1 cellular context compared by ENCODE assay signal in genomic region chr7:155807805-155808550, GRCh38.
TF ChIP-seq lines count a peak whose summit lies in the region.

No MANE protein-coding gene starts in this region.

TF ChIP-seq in HepG2, 621 proteins besides CTCF, POLR2A, EP300 and RAD21 (continued from another document and continues in another):
- TF ChIP-seq, protein P1, sequence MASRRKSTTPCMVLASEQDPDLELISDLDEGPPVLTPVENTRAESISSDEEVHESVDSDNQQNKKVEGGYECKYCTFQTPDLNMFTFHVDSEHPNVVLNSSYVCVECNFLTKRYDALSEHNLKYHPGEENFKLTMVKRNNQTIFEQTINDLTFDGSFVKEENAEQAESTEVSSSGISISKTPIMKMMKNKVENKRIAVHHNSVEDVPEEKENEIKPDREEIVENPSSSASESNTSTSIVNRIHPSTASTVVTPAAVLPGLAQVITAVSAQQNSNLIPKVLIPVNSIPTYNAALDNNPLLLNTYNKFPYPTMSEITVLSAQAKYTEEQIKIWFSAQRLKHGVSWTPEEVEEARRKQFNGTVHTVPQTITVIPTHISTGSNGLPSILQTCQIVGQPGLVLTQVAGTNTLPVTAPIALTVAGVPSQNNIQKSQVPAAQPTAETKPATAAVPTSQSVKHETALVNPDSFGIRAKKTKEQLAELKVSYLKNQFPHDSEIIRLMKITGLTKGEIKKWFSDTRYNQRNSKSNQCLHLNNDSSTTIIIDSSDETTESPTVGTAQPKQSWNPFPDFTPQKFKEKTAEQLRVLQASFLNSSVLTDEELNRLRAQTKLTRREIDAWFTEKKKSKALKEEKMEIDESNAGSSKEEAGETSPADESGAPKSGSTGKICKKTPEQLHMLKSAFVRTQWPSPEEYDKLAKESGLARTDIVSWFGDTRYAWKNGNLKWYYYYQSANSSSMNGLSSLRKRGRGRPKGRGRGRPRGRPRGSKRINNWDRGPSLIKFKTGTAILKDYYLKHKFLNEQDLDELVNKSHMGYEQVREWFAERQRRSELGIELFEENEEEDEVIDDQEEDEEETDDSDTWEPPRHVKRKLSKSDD (CRISPR knock-in tag; IDR thresholded peaks at IDR 0.05; ENCODE audit: low read depth), result 0 out of 2 replicates have a peak, but pooled peaks have one; percentile 9
- TF ChIP-seq PAWR (CRISPR knock-in tag; IDR thresholded peaks at IDR 0.05; ENCODE audit: borderline replicate concordance), result no peak
- TF ChIP-seq, protein P2, sequence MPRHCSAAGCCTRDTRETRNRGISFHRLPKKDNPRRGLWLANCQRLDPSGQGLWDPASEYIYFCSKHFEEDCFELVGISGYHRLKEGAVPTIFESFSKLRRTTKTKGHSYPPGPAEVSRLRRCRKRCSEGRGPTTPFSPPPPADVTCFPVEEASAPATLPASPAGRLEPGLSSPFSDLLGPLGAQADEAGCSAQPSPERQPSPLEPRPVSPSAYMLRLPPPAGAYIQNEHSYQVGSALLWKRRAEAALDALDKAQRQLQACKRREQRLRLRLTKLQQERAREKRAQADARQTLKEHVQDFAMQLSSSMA (CRISPR knock-in tag; IDR thresholded peaks at IDR 0.05), result no peak
- TF ChIP-seq, protein P3, sequence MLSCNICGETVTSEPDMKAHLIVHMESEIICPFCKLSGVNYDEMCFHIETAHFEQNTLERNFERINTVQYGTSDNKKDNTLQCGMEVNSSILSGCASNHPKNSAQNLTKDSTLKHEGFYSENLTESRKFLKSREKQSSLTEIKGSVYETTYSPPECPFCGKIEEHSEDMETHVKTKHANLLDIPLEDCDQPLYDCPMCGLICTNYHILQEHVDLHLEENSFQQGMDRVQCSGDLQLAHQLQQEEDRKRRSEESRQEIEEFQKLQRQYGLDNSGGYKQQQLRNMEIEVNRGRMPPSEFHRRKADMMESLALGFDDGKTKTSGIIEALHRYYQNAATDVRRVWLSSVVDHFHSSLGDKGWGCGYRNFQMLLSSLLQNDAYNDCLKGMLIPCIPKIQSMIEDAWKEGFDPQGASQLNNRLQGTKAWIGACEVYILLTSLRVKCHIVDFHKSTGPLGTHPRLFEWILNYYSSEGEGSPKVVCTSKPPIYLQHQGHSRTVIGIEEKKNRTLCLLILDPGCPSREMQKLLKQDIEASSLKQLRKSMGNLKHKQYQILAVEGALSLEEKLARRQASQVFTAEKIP (CRISPR knock-in tag; IDR thresholded peaks at IDR 0.05; ENCODE audit: borderline replicate concordance), result no peak
- no peak for TF ChIP-seq KAT7 (CRISPR knock-in tag; IDR thresholded peaks at IDR 0.05; ENCODE audit: borderline replicate concordance)
- TF ChIP-seq ZNF563 (CRISPR knock-in tag; IDR thresholded peaks at IDR 0.05), result no peak
- TF ChIP-seq FOXA3 (CRISPR knock-in tag; IDR thresholded peaks at IDR 0.05), result peak; percentile 11; the same call in 1 of the 2 replicates
- no peak for TF ChIP-seq TAF15 (IDR thresholded peaks at IDR 0.05; ENCODE audit: low read depth, low read length, poor library complexity, severe bottlenecking)
- TF ChIP-seq DRAP1 (CRISPR knock-in tag; IDR thresholded peaks at IDR 0.05), result peak; percentile 34; the same call in 1 of the 2 replicates
- TF ChIP-seq, protein P4, sequence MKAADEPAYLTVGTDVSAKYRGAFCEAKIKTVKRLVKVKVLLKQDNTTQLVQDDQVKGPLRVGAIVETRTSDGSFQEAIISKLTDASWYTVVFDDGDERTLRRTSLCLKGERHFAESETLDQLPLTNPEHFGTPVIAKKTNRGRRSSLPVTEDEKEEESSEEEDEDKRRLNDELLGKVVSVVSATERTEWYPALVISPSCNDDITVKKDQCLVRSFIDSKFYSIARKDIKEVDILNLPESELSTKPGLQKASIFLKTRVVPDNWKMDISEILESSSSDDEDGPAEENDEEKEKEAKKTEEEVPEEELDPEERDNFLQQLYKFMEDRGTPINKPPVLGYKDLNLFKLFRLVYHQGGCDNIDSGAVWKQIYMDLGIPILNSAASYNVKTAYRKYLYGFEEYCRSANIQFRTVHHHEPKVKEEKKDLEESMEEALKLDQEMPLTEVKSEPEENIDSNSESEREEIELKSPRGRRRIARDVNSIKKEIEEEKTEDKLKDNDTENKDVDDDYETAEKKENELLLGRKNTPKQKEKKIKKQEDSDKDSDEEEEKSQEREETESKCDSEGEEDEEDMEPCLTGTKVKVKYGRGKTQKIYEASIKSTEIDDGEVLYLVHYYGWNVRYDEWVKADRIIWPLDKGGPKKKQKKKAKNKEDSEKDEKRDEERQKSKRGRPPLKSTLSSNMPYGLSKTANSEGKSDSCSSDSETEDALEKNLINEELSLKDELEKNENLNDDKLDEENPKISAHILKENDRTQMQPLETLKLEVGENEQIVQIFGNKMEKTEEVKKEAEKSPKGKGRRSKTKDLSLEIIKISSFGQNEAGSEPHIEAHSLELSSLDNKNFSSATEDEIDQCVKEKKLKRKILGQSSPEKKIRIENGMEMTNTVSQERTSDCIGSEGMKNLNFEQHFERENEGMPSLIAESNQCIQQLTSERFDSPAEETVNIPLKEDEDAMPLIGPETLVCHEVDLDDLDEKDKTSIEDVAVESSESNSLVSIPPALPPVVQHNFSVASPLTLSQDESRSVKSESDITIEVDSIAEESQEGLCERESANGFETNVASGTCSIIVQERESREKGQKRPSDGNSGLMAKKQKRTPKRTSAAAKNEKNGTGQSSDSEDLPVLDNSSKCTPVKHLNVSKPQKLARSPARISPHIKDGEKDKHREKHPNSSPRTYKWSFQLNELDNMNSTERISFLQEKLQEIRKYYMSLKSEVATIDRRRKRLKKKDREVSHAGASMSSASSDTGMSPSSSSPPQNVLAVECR (CRISPR knock-in tag; IDR thresholded peaks at IDR 0.05; ENCODE audit: borderline replicate concordance), result peak; percentile 7; the same call in 1 of the 2 replicates
- TF ChIP-seq ZFAT (CRISPR knock-in tag; conservative IDR thresholded peaks at IDR 0.05), result no peak
- TF ChIP-seq, protein P5, sequence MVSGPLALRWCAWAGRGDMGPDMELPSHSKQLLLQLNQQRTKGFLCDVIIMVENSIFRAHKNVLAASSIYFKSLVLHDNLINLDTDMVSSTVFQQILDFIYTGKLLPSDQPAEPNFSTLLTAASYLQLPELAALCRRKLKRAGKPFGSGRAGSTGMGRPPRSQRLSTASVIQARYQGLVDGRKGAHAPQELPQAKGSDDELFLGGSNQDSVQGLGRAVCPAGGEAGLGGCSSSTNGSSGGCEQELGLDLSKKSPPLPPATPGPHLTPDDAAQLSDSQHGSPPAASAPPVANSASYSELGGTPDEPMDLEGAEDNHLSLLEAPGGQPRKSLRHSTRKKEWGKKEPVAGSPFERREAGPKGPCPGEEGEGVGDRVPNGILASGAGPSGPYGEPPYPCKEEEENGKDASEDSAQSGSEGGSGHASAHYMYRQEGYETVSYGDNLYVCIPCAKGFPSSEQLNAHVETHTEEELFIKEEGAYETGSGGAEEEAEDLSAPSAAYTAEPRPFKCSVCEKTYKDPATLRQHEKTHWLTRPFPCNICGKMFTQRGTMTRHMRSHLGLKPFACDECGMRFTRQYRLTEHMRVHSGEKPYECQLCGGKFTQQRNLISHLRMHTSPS (CRISPR knock-in tag; IDR thresholded peaks at IDR 0.05; ENCODE audit: low read depth), result no peak
- TF ChIP-seq PCBP2 (optimal IDR thresholded peaks at IDR 0.05; ENCODE audit: low read depth, low read length, poor library complexity, severe bottlenecking), result no peak
- no peak for TF ChIP-seq ZNF256 (CRISPR knock-in tag; conservative IDR thresholded peaks at IDR 0.05)
- TF ChIP-seq ZNF772 (CRISPR knock-in tag; IDR thresholded peaks at IDR 0.05), result peak; percentile 39; the same call in 1 of the 2 replicates
- TF ChIP-seq ZNF235 (CRISPR knock-in tag; IDR thresholded peaks at IDR 0.05; ENCODE audit: borderline replicate concordance), result no peak
- TF ChIP-seq U2AF1 (optimal IDR thresholded peaks at IDR 0.05; ENCODE audit: low read depth, low read length), result no peak
- no peak for TF ChIP-seq CBX2 (IDR thresholded peaks at IDR 0.05; ENCODE audit: low read depth, low read length)
- no peak for TF ChIP-seq CBX2 (CRISPR knock-in tag; IDR thresholded peaks at IDR 0.05; ENCODE audit: low read depth)
- 0 out of 2 replicates have a peak, but pooled peaks have one; percentile 75 for TF ChIP-seq PLSCR1 (CRISPR knock-in tag; IDR thresholded peaks at IDR 0.05; ENCODE audit: borderline replicate concordance)
- TF ChIP-seq, protein P6, sequence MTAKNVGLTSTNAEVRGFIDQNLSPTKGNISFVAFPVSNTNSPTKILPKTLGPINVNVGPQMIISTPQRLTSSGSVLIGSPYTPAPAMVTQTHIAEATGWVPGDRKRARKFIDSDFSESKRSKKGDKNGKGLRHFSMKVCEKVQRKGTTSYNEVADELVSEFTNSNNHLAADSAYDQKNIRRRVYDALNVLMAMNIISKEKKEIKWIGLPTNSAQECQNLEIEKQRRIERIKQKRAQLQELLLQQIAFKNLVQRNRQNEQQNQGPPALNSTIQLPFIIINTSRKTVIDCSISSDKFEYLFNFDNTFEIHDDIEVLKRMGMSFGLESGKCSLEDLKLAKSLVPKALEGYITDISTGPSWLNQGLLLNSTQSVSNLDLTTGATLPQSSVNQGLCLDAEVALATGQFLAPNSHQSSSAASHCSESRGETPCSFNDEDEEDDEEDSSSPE (CRISPR knock-in tag; IDR thresholded peaks at IDR 0.05), result no peak
- no peak for TF ChIP-seq ZMYM3 (CRISPR knock-in tag; IDR thresholded peaks at IDR 0.05)
- no peak for TF ChIP-seq SRY (CRISPR knock-in tag; IDR thresholded peaks at IDR 0.05)
- TF ChIP-seq ZFYVE20 (CRISPR knock-in tag; IDR thresholded peaks at IDR 0.05; ENCODE audit: borderline replicate concordance, low read depth), result no peak
- TF ChIP-seq EED (CRISPR knock-in tag; IDR thresholded peaks at IDR 0.05), result no peak
- no peak for TF ChIP-seq ARID2 (CRISPR knock-in tag; IDR thresholded peaks at IDR 0.05; ENCODE audit: borderline replicate concordance)
- TF ChIP-seq MEIS2 (CRISPR knock-in tag; IDR thresholded peaks at IDR 0.05), result no peak; the same call in 1 of the 2 replicates
- no peak for TF ChIP-seq ZNF512 (CRISPR knock-in tag; IDR thresholded peaks at IDR 0.05)
- no peak for TF ChIP-seq SNAI1 (CRISPR knock-in tag; IDR thresholded peaks at IDR 0.05; ENCODE audit: borderline replicate concordance)
- TF ChIP-seq ZNF17 (CRISPR knock-in tag; IDR thresholded peaks at IDR 0.05), result no peak
- TF ChIP-seq ZNF570 (CRISPR knock-in tag; IDR thresholded peaks at IDR 0.05; ENCODE audit: borderline replicate concordance), result no peak
- TF ChIP-seq HNRNPL (IDR thresholded peaks at IDR 0.05; ENCODE audit: low read depth, low read length), result no peak
- no peak for TF ChIP-seq DR1 (CRISPR knock-in tag; IDR thresholded peaks at IDR 0.05)
- TF ChIP-seq ZNF34 (CRISPR knock-in tag; IDR thresholded peaks at IDR 0.05; ENCODE audit: borderline replicate concordance), result no peak
- TF ChIP-seq ZMAT3 (CRISPR knock-in tag; conservative IDR thresholded peaks at IDR 0.05), result no peak
- TF ChIP-seq, protein P7, sequence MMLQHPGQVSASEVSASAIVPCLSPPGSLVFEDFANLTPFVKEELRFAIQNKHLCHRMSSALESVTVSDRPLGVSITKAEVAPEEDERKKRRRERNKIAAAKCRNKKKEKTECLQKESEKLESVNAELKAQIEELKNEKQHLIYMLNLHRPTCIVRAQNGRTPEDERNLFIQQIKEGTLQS (CRISPR knock-in tag; IDR thresholded peaks at IDR 0.05), result no peak
- TF ChIP-seq ELF3 (CRISPR knock-in tag; IDR thresholded peaks at IDR 0.05), result no peak
- no peak for TF ChIP-seq CC2D1A (CRISPR knock-in tag; IDR thresholded peaks at IDR 0.05)
- TF ChIP-seq GABPA (IDR thresholded peaks at IDR 0.05; ENCODE audit: low read depth, low read length), result no peak
- 0 out of 2 replicates have a peak, but pooled peaks have one; percentile 3 for TF ChIP-seq GABPA (CRISPR knock-in tag; IDR thresholded peaks at IDR 0.05; ENCODE audit: low read depth)
- no peak for TF ChIP-seq KDM5B (CRISPR knock-in tag; IDR thresholded peaks at IDR 0.05; ENCODE audit: borderline replicate concordance)
- TF ChIP-seq ARHGAP35 (CRISPR knock-in tag; IDR thresholded peaks at IDR 0.05; ENCODE audit: borderline replicate concordance), result no peak; the same call in 1 of the 2 replicates
- 0 out of 2 replicates have a peak, but pooled peaks have one; percentile 42 for TF ChIP-seq ZNF878 (CRISPR knock-in tag; IDR thresholded peaks at IDR 0.05)
- no peak for TF ChIP-seq ARNT (IDR thresholded peaks at IDR 0.05)
- TF ChIP-seq WIZ (CRISPR knock-in tag; IDR thresholded peaks at IDR 0.05), result 0 out of 2 replicates have a peak, but pooled peaks have one; percentile 30
- TF ChIP-seq SYNCRIP (IDR thresholded peaks at IDR 0.05; ENCODE audit: insufficient read depth, low read depth, low read length), result no peak
